ENCODE assay signal across 17 cellular contexts in genomic region chr9:32334112-32334511, GRCh38. TPM values are rescaled to one million over a fixed set of nuclear protein-coding genes. Genes with fewer than 3 reads are reported as not detected.
DNase-seq lines count a peak whose midpoint lies in the region; ATAC-seq, FAIRE-seq and TF ChIP-seq lines count a peak whose summit lies in the region.
"Had no signal": no experiment of that assay in that cellular context is flagged by ENCODE, and none has a peak within 500 bp of the region (broad histone marks: within the 10 kb centered on the region; RNA-seq: fewer than 3 reads in every experiment).

No MANE protein-coding gene starts in this region.

- H3T11ph ChIP-seq in H9 (ENCODE audit: low read length), result no peak overlapping the region

- no peak overlapping the region for H3K4me2 ChIP-seq in H9 (ENCODE audit: insufficient read depth, insufficient read length, low read length)
- H3K4me2 ChIP-seq in H1 (ENCODE audit: insufficient read depth in 1 of 2, low read depth in 2 of 2, low read length in 2 of 2), result no peak overlapping the region
- H3K4me2 ChIP-seq: BLaER1 treated with 17β-estradiol and CSF1 and Interleukin-3, amounts not matched to agents 10 nM and 100 nM had no signal

- no peak overlapping the region for H3K18ac ChIP-seq in H9 (ENCODE audit: insufficient read length, low read depth, low read length)
- no peak overlapping the region for H3K18ac ChIP-seq in H1 (ENCODE audit: extremely low read depth, low read length)

- H2AK5ac ChIP-seq in H9 (ENCODE audit: insufficient read length, low read length), result no peak overlapping the region
- H2AK5ac ChIP-seq in H1 (ENCODE audit: low read depth, low read length), result 0 out of 2 replicates have a peak overlapping the region, but pooled peaks have one; percentile 15

- H3K23me2 ChIP-seq in H9 (ENCODE audit: insufficient read length, low read depth, low read length, poor library complexity, severe bottlenecking), result no peaks in the 10 kb centered on the region
- no peaks in the 10 kb centered on the region for H3K23me2 ChIP-seq in H1 (ENCODE audit: low read depth, low read length)

- TF ChIP-seq EP300 in H1 (IDR thresholded peaks at IDR 0.05; ENCODE audit: borderline replicate concordance in 1 of 2, low read depth in 2 of 2, low read length in 2 of 2), result no peak

- no peak overlapping the region for H3K23ac ChIP-seq in H9 (ENCODE audit: insufficient read length, low read depth, low read length)
- H3K23ac ChIP-seq in H1 (ENCODE audit: insufficient read length), result no peak overlapping the region

- H3K36me3 Mint-ChIP-seq in H9 (ENCODE audit: insufficient read depth in 1 of 3, low read depth in 3 of 3), result peaks cover 0 to 8% (median 8%) of the 10 kb centered on the region in 3 experiments; a peak in 4 of 7 replicates
- H3K36me3 Mint-ChIP-seq in activated CD8-positive, alpha-beta T cell treated with anti-CD3 and anti-CD28 coated beads for 36 hours (ENCODE audit: low read depth), result no peaks in the 10 kb centered on the region
- H3K36me3 Mint-ChIP-seq: CD8-positive, alpha-beta T cell; IgD-negative memory B cell had no signal

- WGBS in H9 (ENCODE audit: extremely low coverage, insufficient read length, low lambda C conversion rate), result no CpG with 5 or more reads among the region's 7 CpGs
- 88% methylated on average over 7 of the region's 7 CpGs; no CpG with 5 or more reads in 1 of the 2 experiments for WGBS in H1 (ENCODE audit: extremely low coverage in 1 of 2, insufficient coverage in 1 of 2, insufficient read length in 1 of 2, insufficient replicate concordance in 2 of 2, low coverage in 1 of 2, low lambda C conversion rate in 2 of 2, missing lambda C conversion rate in 1 of 2), 2 experiments

- DNase-seq in NCI-H748 (lab: John Stamatoyannopoulos, UW; ENCODE audit: unreplicated experiment) (peak; percentile 28), NCI-H748 treated with DMSO at 0.1 percent for 48 hours (lab: John Stamatoyannopoulos, UW) (no peak), H9 (no peak), H1 (ENCODE audit: low read depth in 1 of 2, low spot score in 2 of 2) (no peak), urothelium cell line (ENCODE audit: low spot score) (no peak)
- DNase-seq in activated CD8-positive, alpha-beta T cell treated with anti-CD3 and anti-CD28 coated beads for 36 hours, result no peak
- DNase-seq: Calu3; CD8-positive, alpha-beta T cell; DND-41; EL; HCEC 1CT had no signal

- H3K4me1 ChIP-seq in H9 (ENCODE audit: insufficient read depth, low read length) (no peaks in the 10 kb centered on the region), H1 (replicated peaks in 1 of 4; ENCODE audit: control insufficient read depth in 3 of 4, insufficient read depth in 4 of 4, low read length in 3 of 4) (peaks cover 0 to 4% (median 0%) of the 10 kb centered on the region in 4 experiments; a peak in 2 of 7 replicates)
- H3K4me1 ChIP-seq: BLaER1 treated with 17β-estradiol and CSF1 and Interleukin-3, amounts not matched to agents 10 nM and 100 nM had no signal

- H3K4me1 Mint-ChIP-seq in H9, result peaks cover 7 to 9% of the 10 kb centered on the region in 2 experiments
- no peaks in the 10 kb centered on the region for H3K4me1 Mint-ChIP-seq in activated CD8-positive, alpha-beta T cell treated with anti-CD3 and anti-CD28 coated beads for 36 hours (ENCODE audit: low read depth)
- H3K4me1 Mint-ChIP-seq: B cell had no signal

- intact Hi-C loops in activated CD8-positive, alpha-beta T cell treated with anti-CD3 and anti-CD28 coated beads for 36 hours (cut with micrococcal nuclease), result no loop called here

- H3K27ac Mint-ChIP-seq in H9, result no peak overlapping the region
- no peak overlapping the region for H3K27ac Mint-ChIP-seq in activated CD8-positive, alpha-beta T cell treated with anti-CD3 and anti-CD28 coated beads for 36 hours
- H3K27ac Mint-ChIP-seq: B cell; CD8-positive, alpha-beta T cell; IgD-negative memory B cell had no signal

- no peak overlapping the region for H3K4ac ChIP-seq in H9 (ENCODE audit: low read depth, low read length)
- H3K4ac ChIP-seq in H1 (replicated peaks; ENCODE audit: insufficient read length, low read depth, low read length), result no peak overlapping the region

- no peak overlapping the region for H3K4me3 Mint-ChIP-seq in H9
- H3K4me3 Mint-ChIP-seq in activated CD8-positive, alpha-beta T cell treated with anti-CD3 and anti-CD28 coated beads for 36 hours, result no peak overlapping the region
- H3K4me3 Mint-ChIP-seq: B cell; CD8-positive, alpha-beta T cell; IgD-negative memory B cell had no signal

- no peaks in the 10 kb centered on the region for H3K79me2 ChIP-seq in H9 (ENCODE audit: insufficient read depth, low read length)
- no peaks in the 10 kb centered on the region for H3K79me2 ChIP-seq in H1 (ENCODE audit: control insufficient read depth in 1 of 2, insufficient read depth in 2 of 2, low read length in 2 of 2)

- TF ChIP-seq RAD21 in H1 (IDR thresholded peaks at IDR 0.05 in 1 of 2, conservative IDR thresholded peaks at IDR 0.05 in 1 of 2; ENCODE audit: low read depth in 2 of 2, low read length in 2 of 2), result peak; percentile 19 to 46; a peak in 2 of 4 replicates

- TF ChIP-seq POLR2A in H1 (IDR thresholded peaks at IDR 0.05; ENCODE audit: control extremely low read depth in 1 of 2, low read depth in 2 of 2, low read length in 2 of 2), result no peak

- H3K27ac ChIP-seq in H9 (ENCODE audit: insufficient read length, low read depth, low read length) (no peak overlapping the region), H1 (ENCODE audit: low read depth, low read length) (no peak overlapping the region)
- H3K27ac ChIP-seq: BLaER1 treated with 17β-estradiol and CSF1 and Interleukin-3, amounts not matched to agents 10 nM and 100 nM had no signal

- H4K8ac ChIP-seq in H9 (replicated peaks; ENCODE audit: insufficient read length, low read depth, low read length) (no peak overlapping the region), H1 (ENCODE audit: extremely low read depth, insufficient read depth, low read length) (no peak overlapping the region)

- no peaks in the 10 kb centered on the region for H3K79me1 ChIP-seq in H9 (ENCODE audit: insufficient read depth, low read depth, low read length, poor library complexity, severe bottlenecking)
- no peaks in the 10 kb centered on the region for H3K79me1 ChIP-seq in H1 (ENCODE audit: low read depth, low read length)

- H4K91ac ChIP-seq in H9 (ENCODE audit: insufficient read length, low read depth, low read length) (no peak overlapping the region), H1 (replicated peaks; ENCODE audit: insufficient read length, low read length) (no peak overlapping the region)

- H3K9me3 Mint-ChIP-seq in H9, result peaks cover 3 to 7% of the 10 kb centered on the region in 2 experiments; a peak in 4 of 5 replicates
- H3K9me3 Mint-ChIP-seq in activated CD8-positive, alpha-beta T cell treated with anti-CD3 and anti-CD28 coated beads for 36 hours, result no peaks in the 10 kb centered on the region
- H3K9me3 Mint-ChIP-seq: CD8-positive, alpha-beta T cell had no signal

- no peaks in the 10 kb centered on the region for H3K27me3 Mint-ChIP-seq in H9 (ENCODE audit: low read depth)
- H3K27me3 Mint-ChIP-seq in activated CD8-positive, alpha-beta T cell treated with anti-CD3 and anti-CD28 coated beads for 36 hours, result peaks cover 4% of the 10 kb centered on the region

- H4K5ac ChIP-seq in H9 (ENCODE audit: insufficient read length, low read depth, low read length) (no peak overlapping the region), H1 (ENCODE audit: insufficient read length, low read depth, low read length) (no peak overlapping the region)

- H4K20me1 ChIP-seq in H9 (ENCODE audit: control insufficient read depth, insufficient read depth, insufficient read length) (no peaks in the 10 kb centered on the region), H1 (replicated peaks in 1 of 2; ENCODE audit: control insufficient read depth in 1 of 2, insufficient read depth in 2 of 2, low read length in 2 of 2) (no peaks in the 10 kb centered on the region)
- H4K20me1 ChIP-seq: BLaER1 treated with 17β-estradiol and CSF1 and Interleukin-3, amounts not matched to agents 10 nM and 100 nM had no signal

- ATAC-seq in HG03378 (IDR thresholded peaks at IDR 0.05; ENCODE audit: unreplicated experiment), result no peak
- ATAC-seq in activated CD8-positive, alpha-beta T cell treated with anti-CD3 and anti-CD28 coated beads for 36 hours, result no peak
- ATAC-seq: CD8-positive, alpha-beta T cell; GM12878 had no signal

- no peak overlapping the region for H2BK120ac ChIP-seq in H9 (ENCODE audit: low read depth, low read length, poor library complexity, severe bottlenecking)
- H2BK120ac ChIP-seq in H1 (replicated peaks; ENCODE audit: low read depth, low read length), result no peak overlapping the region

- TF ChIP-seq CTCF in H9 (conservative IDR thresholded peaks at IDR 0.05) (0 out of 3 replicates have a peak, but pooled peaks have one; percentile 12), H1 (IDR thresholded peaks at IDR 0.05; ENCODE audit: control extremely low read depth in 1 of 3, insufficient read depth in 1 of 3, low read depth in 1 of 3, low read length in 3 of 3) (peak; percentile 18 to 32 (median 27); a peak in 3 of 4 replicates)
- TF ChIP-seq CTCF in activated CD8-positive, alpha-beta T cell treated with anti-CD3 and anti-CD28 coated beads for 36 hours (IDR thresholded peaks at IDR 0.05), result no peak

- no peak overlapping the region for H3K4me3 ChIP-seq in H1 (ENCODE audit: extremely low read depth in 1 of 4, insufficient read depth in 2 of 4, low read depth in 3 of 4, low read length in 4 of 4)
- H3K4me3 ChIP-seq: BLaER1 treated with 17β-estradiol and CSF1 and Interleukin-3, amounts not matched to agents 10 nM and 100 nM; GM12878 had no signal

- CTCF ChIA-PET in H1 (lab: Charles Lee; ENCODE audit: partially characterized antibody), result no interaction called here
- CTCF ChIA-PET in activated CD8-positive, alpha-beta T cell treated with anti-CD3 and anti-CD28 coated beads for 36 hours (lab: Charles Lee), result no interaction called here

- H3K27me3 ChIP-seq in H9 (ENCODE audit: insufficient read depth, low read length) (no peaks in the 10 kb centered on the region), H1 (replicated peaks in 1 of 4; ENCODE audit: control insufficient read depth in 3 of 4, extremely low read depth in 1 of 4, insufficient read depth in 3 of 4, low read length in 3 of 4) (no peaks in the 10 kb centered on the region)
- H3K27me3 ChIP-seq: BLaER1 treated with 17β-estradiol and CSF1 and Interleukin-3, amounts not matched to agents 10 nM and 100 nM had no signal

- H3K9ac ChIP-seq in H9 (ENCODE audit: extremely low read depth, insufficient read length, low read length) (no peak overlapping the region), H1 (replicated peaks in 1 of 4; ENCODE audit: extremely low read depth in 1 of 4, low read depth in 3 of 4, low read length in 3 of 4) (no peak overlapping the region)
- H3K9ac ChIP-seq: BLaER1 treated with 17β-estradiol and CSF1 and Interleukin-3, amounts not matched to agents 10 nM and 100 nM had no signal

- no peaks in the 10 kb centered on the region for H3K36me3 ChIP-seq in H1 (ENCODE audit: control insufficient read depth in 2 of 4, insufficient read depth in 4 of 4, low read length in 3 of 4)
- H3K36me3 ChIP-seq: BLaER1 treated with 17β-estradiol and CSF1 and Interleukin-3, amounts not matched to agents 10 nM and 100 nM had no signal

- H2AFZ ChIP-seq in H9 (ENCODE audit: low read length) (no peak overlapping the region), H1 (ENCODE audit: low read length) (no peak overlapping the region)

- FAIRE-seq in H1 (lab: Jason Lieb, UNC) (no peak), urothelium cell line (lab: Jason Lieb, UNC) (peak; percentile 67)
- FAIRE-seq: GM12878, HTR-8/SVneo had no signal

- H3K9me3 ChIP-seq in H9 (ENCODE audit: control insufficient read depth, low read depth, low read length) (no peaks in the 10 kb centered on the region), H1 (ENCODE audit: insufficient read depth in 2 of 2, low read depth in 1 of 2, low read length in 1 of 2) (no peaks in the 10 kb centered on the region)
- H3K9me3 ChIP-seq: BLaER1 treated with 17β-estradiol and CSF1 and Interleukin-3, amounts not matched to agents 10 nM and 100 nM had no signal

- H3K14ac ChIP-seq in H9 (ENCODE audit: insufficient read depth, low read length) (no peak overlapping the region), H1 (ENCODE audit: insufficient read length) (no peak overlapping the region)

- H2BK12ac ChIP-seq in H9 (ENCODE audit: insufficient read length, low read depth, low read length) (no peak overlapping the region), H1 (ENCODE audit: low read depth, low read length) (no peak overlapping the region)

- POLR2A ChIA-PET in H1 (lab: Charles Lee; ENCODE audit: partially characterized antibody), result no interaction called here
- POLR2A ChIA-PET in activated CD8-positive, alpha-beta T cell treated with anti-CD3 and anti-CD28 coated beads for 36 hours (lab: Charles Lee), result no interaction called here

- H3K56ac ChIP-seq in H9 (ENCODE audit: insufficient read length, low read depth, low read length), result no peak overlapping the region
- H3K56ac ChIP-seq in H1 (replicated peaks; ENCODE audit: insufficient read length, low read depth, low read length), result no peak overlapping the region

- H2BK20ac ChIP-seq in H9 (ENCODE audit: low read depth, low read length, poor library complexity, severe bottlenecking), result no peak overlapping the region
- no peak overlapping the region for H2BK20ac ChIP-seq in H1 (ENCODE audit: low read length)

- H2BK5ac ChIP-seq in H9 (ENCODE audit: insufficient read length, low read length), result no peak overlapping the region
- 0 out of 2 replicates have a peak overlapping the region, but pooled peaks have one; percentile 11 for H2BK5ac ChIP-seq in H1 (ENCODE audit: low read depth, low read length)

- no peak overlapping the region for H2BK15ac ChIP-seq in H9 (ENCODE audit: low read depth, low read length)
- no peak overlapping the region for H2BK15ac ChIP-seq in H1 (ENCODE audit: low read length)

RNA-seq across cellular contexts. Expression of gene ACO1, which starts 50.3 kb away (rescaled TPM):
- total RNA-seq in H9 (2021), result 44.5 and 45.0 TPM in 2 replicates
- total RNA-seq in H1 (2021; fragmentation: NEBNext Ultra II Directional; extraction: Animal tissue kit (Norgen Biotek cat#: 25700)), result 45.4 and 49.8 TPM in 2 replicates
- polyA plus RNA-seq in H1 (2011; rRNA removed), result 29.3 and 39.3 TPM in 2 replicates
- 38.9 TPM for polyA plus RNA-seq in H1 (2011; cell fraction: cytosol; rRNA removed)
- polyA plus RNA-seq in H1 (2011; cell fraction: nucleus; rRNA removed), result 26.6 TPM
- 42.3 to 46.9 TPM (median 43.8 TPM) in 4 replicates for polyA plus RNA-seq in H1 (2012, experiment 1 of 2)
- polyA plus RNA-seq in H1 (2012, experiment 2 of 2), result 9.1 TPM
- 33.5 TPM for polyA plus RNA-seq in H1 (2013, experiment 1 of 2)
- polyA plus RNA-seq in H1 (2013, experiment 2 of 2), result 32.2 TPM
- polyA minus RNA-seq in H1 (2011; rRNA and poly(A)+ RNA removed), result 59.1 and 87.4 TPM in 2 replicates
- 18.2 TPM for polyA minus RNA-seq in H1 (2011; cell fraction: cytosol; rRNA and poly(A)+ RNA removed)
- 21.0 TPM for polyA minus RNA-seq in H1 (2011; cell fraction: nucleus; rRNA and poly(A)+ RNA removed)
- 10 to 100 TPM; 15.3 to 15.7 TPM for total RNA-seq in activated CD8-positive, alpha-beta T cell treated with anti-CD3 and anti-CD28 coated beads for 36 hours
